Comparison of ENCODE assay signal across 8 cellular contexts in the genomic region with DNA sequence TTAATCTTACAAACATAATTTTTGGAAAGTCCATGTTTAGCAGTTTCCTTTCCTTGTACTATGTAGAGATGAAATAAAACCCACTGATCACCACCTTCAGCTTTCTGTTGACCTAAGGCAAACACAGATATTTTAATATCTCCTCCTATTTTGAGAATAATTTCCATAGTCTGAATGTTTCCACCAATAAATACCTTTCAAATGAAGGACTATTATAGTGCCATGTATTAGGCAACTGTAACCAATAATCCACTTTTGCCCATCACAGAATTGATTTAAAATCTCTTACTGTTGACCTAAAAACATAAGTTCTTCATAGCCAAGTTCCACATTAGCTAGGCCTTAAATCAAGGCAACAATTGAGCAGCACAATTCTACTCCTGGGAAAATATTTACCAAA. TPM values are rescaled to one million over a fixed set of nuclear protein-coding genes. Genes with fewer than 3 reads are reported as not detected.
DNase-seq lines count a peak whose midpoint lies in the region; ATAC-seq lines count a peak whose summit lies in the region.

No MANE protein-coding gene starts in this region.

- peak overlapping the region; percentile 78 for H3K4me3 Mint-ChIP-seq in activated T-helper 17 cell treated with anti-CD3 and anti-CD28 coated beads, Interleukin-2, amount 50 U/mL, for 72 hours
- no peak overlapping the region for H3K4me3 Mint-ChIP-seq in stimulated activated naive B cell treated with anti-CD40 and anti-IgM and Interleukin-4, amounts not matched to agents 10 μg/mL and 1 μg/mL and 100 μg/mL, for 72 hours
- H3K4me3 Mint-ChIP-seq in naive thymus-derived CD8-positive, alpha-beta T cell = peak overlapping the region in 3 of 10 donors; percentile 9 to 37 (median 16)

- no peaks in the 10 kb centered on the region for H3K36me3 Mint-ChIP-seq in activated T-helper 17 cell treated with anti-CD3 and anti-CD28 coated beads, Interleukin-2, amount 50 U/mL, for 72 hours (ENCODE audit: low read depth)
- no peaks in the 10 kb centered on the region for H3K36me3 Mint-ChIP-seq in stimulated activated naive B cell treated with anti-CD40 and anti-IgM and Interleukin-4, amounts not matched to agents 10 μg/mL and 1 μg/mL and 100 μg/mL, for 72 hours
- peaks cover 0 to 10% (median 2%) of the 10 kb centered on the region in 3 donors for H3K36me3 Mint-ChIP-seq in naive thymus-derived CD8-positive, alpha-beta T cell

- H3K27me3 ChIP-seq in iPS-20b (ENCODE audit: insufficient read depth, low read length) (no peaks in the 10 kb centered on the region), stomach smooth muscle (ENCODE audit: control insufficient read depth in 1 of 2, insufficient read depth in 2 of 2, low read length in 2 of 2) (no peaks in the 10 kb centered on the region)

- POLR2A ChIA-PET in naive thymus-derived CD8-positive, alpha-beta T cell (lab: Charles Lee) = interaction anchor here (0.7 kb wide), 1 partner anchor 378 kb away, joined by 3 read pairs; no protein-coding TSS in a partner anchor

- H3K27ac Mint-ChIP-seq in activated T-helper 17 cell treated with anti-CD3 and anti-CD28 coated beads, Interleukin-2, amount 50 U/mL, for 72 hours = no peak overlapping the region
- H3K27ac Mint-ChIP-seq in stimulated activated naive B cell treated with anti-CD40 and anti-IgM and Interleukin-4, amounts not matched to agents 10 μg/mL and 1 μg/mL and 100 μg/mL, for 72 hours = no peak overlapping the region
- no peak overlapping the region for H3K27ac Mint-ChIP-seq in naive thymus-derived CD8-positive, alpha-beta T cell

- H3K9me3 Mint-ChIP-seq in activated T-helper 17 cell treated with anti-CD3 and anti-CD28 coated beads, Interleukin-2, amount 50 U/mL, for 72 hours = no peaks in the 10 kb centered on the region
- no peaks in the 10 kb centered on the region for H3K9me3 Mint-ChIP-seq in stimulated activated naive B cell treated with anti-CD40 and anti-IgM and Interleukin-4, amounts not matched to agents 10 μg/mL and 1 μg/mL and 100 μg/mL, for 72 hours
- peaks cover 0 to 9% (median 0%) of the 10 kb centered on the region in 9 donors for H3K9me3 Mint-ChIP-seq in naive thymus-derived CD8-positive, alpha-beta T cell

- H3K4me1 ChIP-seq in iPS-20b (ENCODE audit: insufficient read depth, low read length) (no peaks in the 10 kb centered on the region; the same call in 1 of the 2 replicates), stomach smooth muscle (ENCODE audit: control insufficient read depth, insufficient read depth, low read length) (peaks cover 6% of the 10 kb centered on the region)

- no peak for ATAC-seq in activated T-helper 17 cell treated with anti-CD3 and anti-CD28 coated beads, Interleukin-2, amount 50 U/mL, for 72 hours (replicated peaks)
- ATAC-seq in stimulated activated naive B cell treated with anti-CD40 and anti-IgM and Interleukin-4, amounts not matched to agents 10 μg/mL and 1 μg/mL and 100 μg/mL, for 72 hours (replicated peaks) = no peak
- no peak for ATAC-seq in naive thymus-derived CD8-positive, alpha-beta T cell

- H3K4me3 ChIP-seq in iPS-20b (ENCODE audit: low read length) = peak overlapping the region; percentile 92
- H3K4me3 ChIP-seq in stomach smooth muscle (ENCODE audit: low read length in 2 of 2) = peak overlapping the region; percentile 79 to 82

- H3K9me3 ChIP-seq in iPS-20b (ENCODE audit: insufficient read depth, low read depth, low read length) (no peaks in the 10 kb centered on the region), stomach smooth muscle (ENCODE audit: control insufficient read depth in 2 of 2, low read length in 2 of 2) (no peaks in the 10 kb centered on the region)

- H3K27ac ChIP-seq in iPS-20b (ENCODE audit: low read length) (no peak overlapping the region), stomach smooth muscle (ENCODE audit: low read length) (no peak overlapping the region)

- peak; percentile 54 for DNase-seq in DMS79 treated with DMSO at 0.1 percent for 48 hours (lab: John Stamatoyannopoulos, UW)
- DNase-seq in DMS79 (lab: John Stamatoyannopoulos, UW) = no peak
- DNase-seq in T-helper 9 cell = no peak
- DNase-seq in stimulated activated naive B cell treated with anti-CD40 and anti-IgM and Interleukin-4, amounts not matched to agents 10 μg/mL and 1 μg/mL and 100 μg/mL, for 72 hours = no peak
- no peak for DNase-seq in naive thymus-derived CD8-positive, alpha-beta T cell

- H3K9ac ChIP-seq in iPS-20b (ENCODE audit: low read depth, low read length) (peak overlapping the region; percentile 88; the same call in 1 of the 2 replicates), stomach smooth muscle (ENCODE audit: low read length in 2 of 2) (peak overlapping the region; percentile 24 to 48)

- H3K4me1 Mint-ChIP-seq in activated T-helper 17 cell treated with anti-CD3 and anti-CD28 coated beads, Interleukin-2, amount 50 U/mL, for 72 hours = no peaks in the 10 kb centered on the region
- peaks cover 2 to 7% of the 10 kb centered on the region in 2 donors for H3K4me1 Mint-ChIP-seq in stimulated activated naive B cell treated with anti-CD40 and anti-IgM and Interleukin-4, amounts not matched to agents 10 μg/mL and 1 μg/mL and 100 μg/mL, for 72 hours
- peaks cover 0 to 12% (median 9%) of the 10 kb centered on the region in 4 donors for H3K4me1 Mint-ChIP-seq in naive thymus-derived CD8-positive, alpha-beta T cell

- H3K27me3 Mint-ChIP-seq in activated T-helper 17 cell treated with anti-CD3 and anti-CD28 coated beads, Interleukin-2, amount 50 U/mL, for 72 hours = peaks cover 51% of the 10 kb centered on the region
- H3K27me3 Mint-ChIP-seq in stimulated activated naive B cell treated with anti-CD40 and anti-IgM and Interleukin-4, amounts not matched to agents 10 μg/mL and 1 μg/mL and 100 μg/mL, for 72 hours = peaks cover 36 to 56% of the 10 kb centered on the region in 2 donors
- H3K27me3 Mint-ChIP-seq in naive thymus-derived CD8-positive, alpha-beta T cell = peaks cover 43 to 70% (median 50%) of the 10 kb centered on the region in 5 donors

- H3K36me3 ChIP-seq in iPS-20b (ENCODE audit: insufficient read depth, low read depth, low read length) (no peaks in the 10 kb centered on the region), stomach smooth muscle (ENCODE audit: control insufficient read depth in 2 of 2, insufficient read depth in 2 of 2, low read length in 2 of 2) (no peaks in the 10 kb centered on the region)

RNA-seq across cellular contexts. Expression of a gene that starts 1.8 kb away (rescaled TPM):
- 1 to 10 TPM; 2.7 to 2.9 TPM for total RNA-seq in activated T-helper 17 cell treated with anti-CD3 and anti-CD28 coated beads, Interleukin-2, amount 50 U/mL, for 72 hours
- 1 to 10 TPM; 1.3 to 1.5 TPM for total RNA-seq in naive thymus-derived CD8-positive, alpha-beta T cell
- under 1 TPM; 0.01 to 0.18 (median 0.09) TPM for polyA plus RNA-seq in naive thymus-derived CD8-positive, alpha-beta T cell
